8 cellular contexts compared by ENCODE assay signal in genomic region chr17:28746611-28747045, GRCh38. TPM values are rescaled to one million over a fixed set of nuclear protein-coding genes. Genes with fewer than 3 reads are reported as not detected.
DNase-seq lines count a peak whose midpoint lies in the region; FAIRE-seq and TF ChIP-seq lines count a peak whose summit lies in the region.

No MANE protein-coding gene starts in this region.

- WGBS in esophagus squamous epithelium, 2 donors = 50% methylated on average over 1 of the region's 5 CpGs; no CpG with 5 or more reads in 1 of the 2 donors

- peak overlapping the region; percentile 99 to 100 (median 99) for H3K27ac ChIP-seq in Peyer's patch
- peak overlapping the region; percentile 94 to 99 (median 98) for H3K27ac ChIP-seq in esophagus squamous epithelium

- DNase-seq in NCI-H2107 treated with DMSO at 0.1 percent for 48 hours (lab: John Stamatoyannopoulos, UW; ENCODE audit: unreplicated experiment) (peak; percentile 56), NCI-H2107 (lab: John Stamatoyannopoulos, UW) (no peak), Peyer's patch (peak in 2 of 3 donors; percentile 90 to 91), esophagus squamous epithelium (lab: John Stamatoyannopoulos, UW) (no peak), progenitor cell of endocrine pancreas (ENCODE audit: low spot score, unreplicated experiment) (no peak), GM19239 (ENCODE audit: insufficient read length, low spot score) (no peak), germinal center (ENCODE audit: low spot score) (no peak)
- DNase-seq in NK-92 treated with Interleukin-12 subunit alpha and Interleukin-12 subunit beta, amount 100 ng/mL, for 24 hours (lab: John Stamatoyannopoulos, UW) = no peak

- no peak for FAIRE-seq in GM19239 (lab: Jason Lieb, UNC)

- no peaks in the 10 kb centered on the region for H3K9me3 Mint-ChIP-seq in progenitor cell of endocrine pancreas (ENCODE audit: low read depth)

- TF ChIP-seq CTCF in Peyer's patch (IDR thresholded peaks at IDR 0.05) (peak in 1 of 6 experiments; percentile 13), esophagus squamous epithelium (IDR thresholded peaks at IDR 0.05) (no peak), progenitor cell of endocrine pancreas (IDR thresholded peaks at IDR 0.05; ENCODE audit: unreplicated experiment) (no peak)

- H3K27ac Mint-ChIP-seq in progenitor cell of endocrine pancreas = peak overlapping the region; percentile 99

- H3K9me3 ChIP-seq in Peyer's patch (no peaks in the 10 kb centered on the region), esophagus squamous epithelium (no peaks in the 10 kb centered on the region)

- H3K36me3 ChIP-seq in Peyer's patch = peaks cover 0 to 38% (median 0%) of the 10 kb centered on the region in 3 donors
- H3K36me3 ChIP-seq in esophagus squamous epithelium = peaks cover 7 to 27% (median 22%) of the 10 kb centered on the region in 3 donors

- peak overlapping the region; percentile 91 for H3K4me3 Mint-ChIP-seq in progenitor cell of endocrine pancreas (ENCODE audit: low read depth)

- H3K27me3 ChIP-seq in Peyer's patch (no peaks in the 10 kb centered on the region), esophagus squamous epithelium (no peaks in the 10 kb centered on the region)

- H3K4me1 Mint-ChIP-seq in progenitor cell of endocrine pancreas (ENCODE audit: low read depth) = peaks cover 28% of the 10 kb centered on the region

- H3K27me3 Mint-ChIP-seq in progenitor cell of endocrine pancreas = no peaks in the 10 kb centered on the region

- peak overlapping the region in 2 of 4 donors; percentile 92 to 97 for H3K4me3 ChIP-seq in Peyer's patch
- H3K4me3 ChIP-seq in esophagus squamous epithelium = peak overlapping the region; percentile 56 to 97 (median 64)

- intact Hi-C loops in esophagus squamous epithelium (cut with DNase I) = no loop called here

- peaks cover 3 to 59% (median 28%) of the 10 kb centered on the region in 4 donors for H3K4me1 ChIP-seq in Peyer's patch
- H3K4me1 ChIP-seq in esophagus squamous epithelium = peaks cover 59 to 90% (median 66%) of the 10 kb centered on the region in 3 donors

- H3K36me3 Mint-ChIP-seq in progenitor cell of endocrine pancreas (ENCODE audit: insufficient read depth) = peaks cover 10% of the 10 kb centered on the region

- TF ChIP-seq POLR2A in Peyer's patch (IDR thresholded peaks at IDR 0.05) = peak in 1 of 2 donors; percentile 52
- TF ChIP-seq POLR2A in esophagus squamous epithelium (IDR thresholded peaks at IDR 0.05) = no peak

RNA-seq across cellular contexts. Expression of gene TRAF4, which starts 2.8 kb away (rescaled TPM):
- total RNA-seq in Peyer's patch = 100 to 1,000 TPM in 3 of 4 donors, 10 to 100 TPM in 1; 83.3 to 228 (median 184) TPM
- total RNA-seq in esophagus squamous epithelium = 10 to 100 TPM; 25.0 to 39.8 (median 33.0) TPM
- 254 and 260 TPM in 2 replicates for total RNA-seq in progenitor cell of endocrine pancreas

RNA-seq across cellular contexts. Expression of gene NEK8, which starts 18.0 kb away (rescaled TPM):
- total RNA-seq in Peyer's patch (10 to 100 TPM in 2 of 4 donors, 1 to 10 TPM in 2; 7.4 to 89.1 (median 14.0) TPM), esophagus squamous epithelium (1 to 10 TPM; 1.1 to 7.3 (median 2.6) TPM), progenitor cell of endocrine pancreas (15.4 and 16.8 TPM in 2 replicates)

RNA-seq across cellular contexts. Expression of gene TLCD1, which starts 20.6 kb away (rescaled TPM):
- 1 to 10 TPM; 3.3 to 9.1 (median 5.8) TPM for total RNA-seq in Peyer's patch
- total RNA-seq in esophagus squamous epithelium = 10 to 100 TPM in 3 of 4 donors, 1 to 10 TPM in 1; 8.8 to 17.0 (median 13.0) TPM
- 14.0 and 15.5 TPM in 2 replicates for total RNA-seq in progenitor cell of endocrine pancreas

RNA-seq across cellular contexts. Expression of gene RPL23A, which starts 26.8 kb away (rescaled TPM):
- 100 to 1,000 TPM; 214 to 675 (median 268) TPM for total RNA-seq in Peyer's patch
- 100 to 1,000 TPM; 236 to 881 (median 571) TPM for total RNA-seq in esophagus squamous epithelium
- total RNA-seq in progenitor cell of endocrine pancreas = 1,486 and 1,562 TPM in 2 replicates

RNA-seq across cellular contexts. Expression of gene RAB34, which starts 29.0 kb away (rescaled TPM):
- 10 to 100 TPM; 14.5 to 69.3 (median 30.2) TPM for total RNA-seq in Peyer's patch
- 10 to 100 TPM; 27.6 to 98.0 (median 65.1) TPM for total RNA-seq in esophagus squamous epithelium
- 147 and 150 TPM in 2 replicates for total RNA-seq in progenitor cell of endocrine pancreas

Comparison
In these comparisons a context has a peak if more than half of its experiments do, and no peak if none do; other contexts are left out.
1. DNase-seq: peak in NCI-H2107 treated with DMSO at 0.1 percent for 48 hours (single experiment) and Peyer's patch (2 of 3); none in NCI-H2107 (single experiment), esophagus squamous epithelium (single experiment), progenitor cell of endocrine pancreas (single experiment), NK-92 treated with Interleukin-12 subunit alpha and Interleukin-12 subunit beta, amount 100 ng/mL, for 24 hours (single experiment), GM19239 (single experiment) and germinal center (single experiment).